In genomic region chr4:76213415-76214268, GRCh38 we compare ENCODE assay signal across 8 cellular contexts. TPM values are rescaled to one million over a fixed set of nuclear protein-coding genes. Genes with fewer than 3 reads are reported as not detected.
DNase-seq lines count a peak whose midpoint lies in the region; ATAC-seq and TF ChIP-seq lines count a peak whose summit lies in the region.

A gene with protein sequence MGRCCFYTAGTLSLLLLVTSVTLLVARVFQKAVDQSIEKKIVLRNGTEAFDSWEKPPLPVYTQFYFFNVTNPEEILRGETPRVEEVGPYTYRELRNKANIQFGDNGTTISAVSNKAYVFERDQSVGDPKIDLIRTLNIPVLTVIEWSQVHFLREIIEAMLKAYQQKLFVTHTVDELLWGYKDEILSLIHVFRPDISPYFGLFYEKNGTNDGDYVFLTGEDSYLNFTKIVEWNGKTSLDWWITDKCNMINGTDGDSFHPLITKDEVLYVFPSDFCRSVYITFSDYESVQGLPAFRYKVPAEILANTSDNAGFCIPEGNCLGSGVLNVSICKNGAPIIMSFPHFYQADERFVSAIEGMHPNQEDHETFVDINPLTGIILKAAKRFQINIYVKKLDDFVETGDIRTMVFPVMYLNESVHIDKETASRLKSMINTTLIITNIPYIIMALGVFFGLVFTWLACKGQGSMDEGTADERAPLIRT (minus strand): TSS chr4:76213824. CDS start chr4:76213543, 281 bp downstream.

- H2AFZ ChIP-seq in Loucy (ENCODE audit: low read length) (peak within 1 kb of the TSS; percentile 98), parathyroid adenoma (peak within 1 kb of the TSS; percentile 93)

- peaks cover 34% of the 10 kb centered on the region for H3K79me2 ChIP-seq in Loucy (ENCODE audit: insufficient read depth, low read length)
- H3K79me2 ChIP-seq in parathyroid adenoma, result peaks cover 30% of the 10 kb centered on the region

- H3K4me3 Mint-ChIP-seq in activated naive CD8-positive, alpha-beta T cell treated with anti-CD3 and anti-CD28 coated beads, Interleukin-2, amount 10 ng/mL, durations not matched to agents 7 days and 5 days, result peak within 1 kb of the TSS; percentile 86
- H3K4me3 Mint-ChIP-seq in type B pancreatic cell, result peak within 1 kb of the TSS; percentile 95

- H3F3A ChIP-seq in Loucy (ENCODE audit: low read depth), result no peaks in the 10 kb centered on the region; the same call in 1 of the 2 replicates

- DNase-seq in GM03348 (ENCODE audit: low spot score) (peak; percentile 97), H4 (ENCODE audit: low spot score) (peak; percentile 64), Right ventricle myocardium inferior (ENCODE audit: missing footprints) (peak; percentile 95), type B pancreatic cell (ENCODE audit: extremely low spot score, unreplicated experiment) (peak; percentile 88)
- peak; percentile 81 for DNase-seq in activated naive CD8-positive, alpha-beta T cell treated with anti-CD3 and anti-CD28 coated beads, Interleukin-2, amount 10 ng/mL, durations not matched to agents 7 days and 5 days

- H3K27me3 ChIP-seq in Loucy (ENCODE audit: insufficient read depth, low read length, poor library complexity, severe bottlenecking) (no peaks in the 10 kb centered on the region), parathyroid adenoma (ENCODE audit: control insufficient read depth, insufficient read depth, low read length) (no peaks in the 10 kb centered on the region)

- H3K9ac ChIP-seq in Loucy (ENCODE audit: low read depth, low read length, poor library complexity, severe bottlenecking), result peak within 1 kb of the TSS; percentile 86
- H3K9ac ChIP-seq in parathyroid adenoma, result peak within 1 kb of the TSS; percentile 67

- no peaks in the 10 kb centered on the region for H3K9me3 Mint-ChIP-seq in activated naive CD8-positive, alpha-beta T cell treated with anti-CD3 and anti-CD28 coated beads, Interleukin-2, amount 10 ng/mL, durations not matched to agents 7 days and 5 days
- H3K9me3 Mint-ChIP-seq in type B pancreatic cell, result no peaks in the 10 kb centered on the region

- H3K9me3 ChIP-seq in Loucy (ENCODE audit: insufficient read depth, low read depth, low read length) (no peaks in the 10 kb centered on the region), parathyroid adenoma (ENCODE audit: control insufficient read depth, low read length) (no peaks in the 10 kb centered on the region)

- peaks cover 31% of the 10 kb centered on the region for H3K4me1 Mint-ChIP-seq in activated naive CD8-positive, alpha-beta T cell treated with anti-CD3 and anti-CD28 coated beads, Interleukin-2, amount 10 ng/mL, durations not matched to agents 7 days and 5 days
- H3K4me1 Mint-ChIP-seq in type B pancreatic cell (ENCODE audit: unreplicated experiment), result peaks cover 53% of the 10 kb centered on the region

- H3K36me3 ChIP-seq in Loucy (ENCODE audit: insufficient read depth, low read length) (no peaks in the 10 kb centered on the region), parathyroid adenoma (ENCODE audit: control insufficient read depth, insufficient read depth, low read length) (no peaks in the 10 kb centered on the region)

- peak within 1 kb of the TSS; percentile 96 for H3K4me2 ChIP-seq in Loucy (ENCODE audit: low read depth, low read length, poor library complexity, severe bottlenecking)
- peak within 1 kb of the TSS; percentile 98 for H3K4me2 ChIP-seq in parathyroid adenoma (ENCODE audit: low read length)

- POLR2A ChIA-PET in activated naive CD8-positive, alpha-beta T cell treated with anti-CD3 and anti-CD28 coated beads, Interleukin-2, amount 10 ng/mL, durations not matched to agents 7 days and 5 days (lab: Charles Lee), result interaction anchor here (0.7 to 1.1 kb wide), 4 partner anchors 9 to 1547 kb away, joined by 3 to 4 read pairs (median 3); partner anchors contain the start of gene NUP54

- H4K20me1 ChIP-seq in Loucy (ENCODE audit: insufficient read depth, low read length, poor library complexity, severe bottlenecking), result peaks cover 20% of the 10 kb centered on the region

- intact Hi-C loops in Right ventricle myocardium inferior (cut with DNase I), result loop anchor here (1.0 to 5.0 kb wide), 4 partner anchors 15 to 94 kb away; partner anchors contain the start of genes NUP54 and STBD1

- peaks cover 53% of the 10 kb centered on the region for H3K4me1 ChIP-seq in Loucy (ENCODE audit: insufficient read depth, low read length, poor library complexity, severe bottlenecking)
- peaks cover 17% of the 10 kb centered on the region for H3K4me1 ChIP-seq in parathyroid adenoma

- peak; percentile 92 for ATAC-seq in SK-N-SH treated with all-trans-retinoic acid at 6 μM for 48 hours
- peak; percentile 78 for ATAC-seq in activated naive CD8-positive, alpha-beta T cell treated with anti-CD3 and anti-CD28 coated beads, Interleukin-2, amount 10 ng/mL, durations not matched to agents 7 days and 5 days (ENCODE audit: low read depth)
- peak; percentile 97 for ATAC-seq in Right ventricle myocardium inferior

- H3K4me3 ChIP-seq in Loucy (ENCODE audit: low read length, poor library complexity, severe bottlenecking), result peak within 1 kb of the TSS; percentile 94
- H3K4me3 ChIP-seq in parathyroid adenoma (ENCODE audit: low read depth, low read length), result peak within 1 kb of the TSS; percentile 89

- H3K27me3 Mint-ChIP-seq in activated naive CD8-positive, alpha-beta T cell treated with anti-CD3 and anti-CD28 coated beads, Interleukin-2, amount 10 ng/mL, durations not matched to agents 7 days and 5 days, result peaks cover 16% of the 10 kb centered on the region
- no peaks in the 10 kb centered on the region for H3K27me3 Mint-ChIP-seq in type B pancreatic cell

- H3K9me2 ChIP-seq in Loucy (replicated peaks; ENCODE audit: low read depth, low read length), result no peaks in the 10 kb centered on the region

- TF ChIP-seq CTCF in Loucy (conservative IDR thresholded peaks at IDR 0.05; ENCODE audit: low read length) (peak; percentile 15; the same call in 1 of the 2 replicates), parathyroid adenoma (IDR thresholded peaks at IDR 0.05) (no peak), type B pancreatic cell (conservative IDR thresholded peaks at IDR 0.05) (no peak)

- H3K36me3 Mint-ChIP-seq in activated naive CD8-positive, alpha-beta T cell treated with anti-CD3 and anti-CD28 coated beads, Interleukin-2, amount 10 ng/mL, durations not matched to agents 7 days and 5 days, result no peaks in the 10 kb centered on the region
- H3K36me3 Mint-ChIP-seq in type B pancreatic cell, result peaks cover 3% of the 10 kb centered on the region

- H3K27ac Mint-ChIP-seq in activated naive CD8-positive, alpha-beta T cell treated with anti-CD3 and anti-CD28 coated beads, Interleukin-2, amount 10 ng/mL, durations not matched to agents 7 days and 5 days, result peak within 1 kb of the TSS; percentile 85
- H3K27ac Mint-ChIP-seq in type B pancreatic cell, result peak within 1 kb of the TSS; percentile 96

- peak within 1 kb of the TSS; percentile 97 for H3K27ac ChIP-seq in parathyroid adenoma

TF ChIP-seq in SK-N-SH treated with all-trans-retinoic acid at 6 μM for 48 hours, 23 proteins besides CTCF, POLR2A, EP300 and RAD21:
- TF ChIP-seq RARB (CRISPR knock-in tag; IDR thresholded peaks at IDR 0.05) (no peak), TCF4 (CRISPR knock-in tag; IDR thresholded peaks at IDR 0.05; ENCODE audit: borderline replicate concordance) (no peak), ARNTL (CRISPR knock-in tag; IDR thresholded peaks at IDR 0.05; ENCODE audit: borderline replicate concordance, low read depth) (no peak), CSDC2 (CRISPR knock-in tag; IDR thresholded peaks at IDR 0.05) (no peak), BACH2 (CRISPR knock-in tag; IDR thresholded peaks at IDR 0.05; ENCODE audit: borderline replicate concordance) (no peak), ZFP30 (CRISPR knock-in tag; IDR thresholded peaks at IDR 0.05) (no peak), SNAI2 (CRISPR knock-in tag; IDR thresholded peaks at IDR 0.05) (0 out of 2 replicates have a peak, but pooled peaks have one; percentile 39)
- TF ChIP-seq, protein P1, sequence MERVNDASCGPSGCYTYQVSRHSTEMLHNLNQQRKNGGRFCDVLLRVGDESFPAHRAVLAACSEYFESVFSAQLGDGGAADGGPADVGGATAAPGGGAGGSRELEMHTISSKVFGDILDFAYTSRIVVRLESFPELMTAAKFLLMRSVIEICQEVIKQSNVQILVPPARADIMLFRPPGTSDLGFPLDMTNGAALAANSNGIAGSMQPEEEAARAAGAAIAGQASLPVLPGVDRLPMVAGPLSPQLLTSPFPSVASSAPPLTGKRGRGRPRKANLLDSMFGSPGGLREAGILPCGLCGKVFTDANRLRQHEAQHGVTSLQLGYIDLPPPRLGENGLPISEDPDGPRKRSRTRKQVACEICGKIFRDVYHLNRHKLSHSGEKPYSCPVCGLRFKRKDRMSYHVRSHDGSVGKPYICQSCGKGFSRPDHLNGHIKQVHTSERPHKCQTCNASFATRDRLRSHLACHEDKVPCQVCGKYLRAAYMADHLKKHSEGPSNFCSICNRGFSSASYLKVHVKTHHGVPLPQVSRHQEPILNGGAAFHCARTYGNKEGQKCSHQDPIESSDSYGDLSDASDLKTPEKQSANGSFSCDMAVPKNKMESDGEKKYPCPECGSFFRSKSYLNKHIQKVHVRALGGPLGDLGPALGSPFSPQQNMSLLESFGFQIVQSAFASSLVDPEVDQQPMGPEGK (CRISPR knock-in tag; IDR thresholded peaks at IDR 0.05; ENCODE audit: borderline replicate concordance), result no peak

RNA-seq across cellular contexts. Expression of the gene that starts here (rescaled TPM):
- total RNA-seq in H4 (2014; rRNA removed; shearing (Covaris generic)), result 88.5 and 101 TPM in 2 replicates
- total RNA-seq in activated naive CD8-positive, alpha-beta T cell treated with anti-CD3 and anti-CD28 coated beads, Interleukin-2, amount 10 ng/mL, durations not matched to agents 7 days and 5 days, result 10 to 100 TPM; 16.3 to 18.4 TPM
- 102 TPM for total RNA-seq in Right ventricle myocardium inferior
- total RNA-seq in type B pancreatic cell (ENCODE audit: low replicate concordance), result 102 and 107 TPM in 2 replicates

Comparison
In these comparisons a context has a peak if more than half of its experiments do, and no peak if none do; other contexts are left out.
1. Peak in every context shown above with its lines: DNase-seq, ATAC-seq, H3K4me3 ChIP-seq and H3K27ac ChIP-seq.